Comparison of ENCODE assay signal across 1 cellular context in the genomic region with DNA sequence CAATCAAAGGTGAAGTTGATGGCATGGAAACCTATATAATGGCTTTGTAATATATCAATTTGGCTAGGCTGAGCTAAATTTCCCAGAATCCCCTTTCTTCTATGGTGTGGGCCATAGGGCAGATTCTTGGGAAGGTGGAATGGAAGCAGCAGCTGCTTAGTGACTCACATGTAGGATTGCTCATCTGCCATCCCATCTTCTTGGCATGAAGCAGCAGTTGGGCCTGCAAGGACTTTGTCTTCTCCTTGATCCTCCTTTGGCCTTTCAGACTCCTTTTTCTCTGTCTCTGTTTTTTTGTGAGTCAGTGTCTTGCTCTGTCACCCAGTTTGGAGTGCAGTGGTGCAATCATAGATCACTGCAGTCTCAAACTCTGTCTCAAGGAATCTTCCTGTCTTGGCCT.
TF ChIP-seq lines count a peak whose summit lies in the region.

No MANE protein-coding gene starts in this region.

TF ChIP-seq in K562, 482 proteins besides CTCF, POLR2A, EP300 and RAD21:
- TF ChIP-seq SP1 (CRISPR knock-in tag; IDR thresholded peaks at IDR 0.05) (no peak), GABPB1 (CRISPR knock-in tag; IDR thresholded peaks at IDR 0.05) (no peak), FOXJ2 (tag; IDR thresholded peaks at IDR 0.05) (no peak), TEAD1 (CRISPR knock-in tag; IDR thresholded peaks at IDR 0.05) (no peak), POLR2H (tag; IDR thresholded peaks at IDR 0.05; ENCODE audit: low read depth) (no peak), ZSCAN32 (CRISPR knock-in tag; IDR thresholded peaks at IDR 0.05) (no peak), KDM1A (IDR thresholded peaks at IDR 0.05) (no peak), ZNF778 (CRISPR knock-in tag; IDR thresholded peaks at IDR 0.05) (no peak), ZNF717 (CRISPR knock-in tag; IDR thresholded peaks at IDR 0.05) (no peak), HNRNPK (IDR thresholded peaks at IDR 0.05; ENCODE audit: low read depth, low read length, poor library complexity, severe bottlenecking) (no peak), ZNF133 (CRISPR knock-in tag; IDR thresholded peaks at IDR 0.05) (no peak)
- TF ChIP-seq, protein P1, sequence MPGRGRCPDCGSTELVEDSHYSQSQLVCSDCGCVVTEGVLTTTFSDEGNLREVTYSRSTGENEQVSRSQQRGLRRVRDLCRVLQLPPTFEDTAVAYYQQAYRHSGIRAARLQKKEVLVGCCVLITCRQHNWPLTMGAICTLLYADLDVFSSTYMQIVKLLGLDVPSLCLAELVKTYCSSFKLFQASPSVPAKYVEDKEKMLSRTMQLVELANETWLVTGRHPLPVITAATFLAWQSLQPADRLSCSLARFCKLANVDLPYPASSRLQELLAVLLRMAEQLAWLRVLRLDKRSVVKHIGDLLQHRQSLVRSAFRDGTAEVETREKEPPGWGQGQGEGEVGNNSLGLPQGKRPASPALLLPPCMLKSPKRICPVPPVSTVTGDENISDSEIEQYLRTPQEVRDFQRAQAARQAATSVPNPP (IDR thresholded peaks at IDR 0.05; ENCODE audit: borderline replicate concordance, insufficient read depth, insufficient read length) = no peak
- TF ChIP-seq, protein P2, sequence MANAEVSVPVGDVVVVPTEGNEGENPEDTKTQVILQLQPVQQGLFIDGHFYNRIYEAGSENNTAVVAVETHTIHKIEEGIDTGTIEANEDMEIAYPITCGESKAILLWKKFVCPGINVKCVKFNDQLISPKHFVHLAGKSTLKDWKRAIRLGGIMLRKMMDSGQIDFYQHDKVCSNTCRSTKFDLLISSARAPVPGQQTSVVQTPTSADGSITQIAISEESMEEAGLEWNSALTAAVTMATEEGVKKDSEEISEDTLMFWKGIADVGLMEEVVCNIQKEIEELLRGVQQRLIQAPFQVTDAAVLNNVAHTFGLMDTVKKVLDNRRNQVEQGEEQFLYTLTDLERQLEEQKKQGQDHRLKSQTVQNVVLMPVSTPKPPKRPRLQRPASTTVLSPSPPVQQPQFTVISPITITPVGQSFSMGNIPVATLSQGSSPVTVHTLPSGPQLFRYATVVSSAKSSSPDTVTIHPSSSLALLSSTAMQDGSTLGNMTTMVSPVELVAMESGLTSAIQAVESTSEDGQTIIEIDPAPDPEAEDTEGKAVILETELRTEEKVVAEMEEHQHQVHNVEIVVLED (CRISPR knock-in tag; IDR thresholded peaks at IDR 0.05) = no peak
TF ChIP-seq in K562: peak in this region for 0.
